ENCODE assay signal across 29 cellular contexts in the genomic region with DNA sequence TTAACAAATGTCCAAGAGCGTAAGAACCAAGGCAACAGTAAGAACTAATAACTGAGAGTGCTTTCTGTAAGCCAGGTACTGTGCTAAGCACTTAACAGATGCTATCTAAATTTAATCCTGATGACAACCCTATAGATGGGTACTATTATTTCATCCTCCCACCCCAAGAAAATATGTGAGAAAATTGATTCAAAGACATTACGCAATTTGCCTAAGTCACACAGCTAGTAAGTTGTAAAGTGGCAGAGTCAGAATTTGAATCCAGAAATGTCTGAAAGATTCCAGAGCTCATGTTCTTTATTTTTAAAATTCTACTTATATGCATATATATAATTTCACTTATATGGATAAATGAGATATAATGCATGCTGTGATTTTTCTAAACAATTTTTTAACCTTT.
"Had no signal": no experiment of that assay in that cellular context is flagged by ENCODE, and none has a peak within 500 bp of the region (broad histone marks: within the 10 kb centered on the region; RNA-seq: fewer than 3 reads in every experiment).

No MANE protein-coding gene starts in this region.

- H3K9me3 ChIP-seq: adrenal gland, body of pancreas, esophagus muscularis mucosa, gastrocnemius medialis, heart left ventricle had no signal

- H3K27ac ChIP-seq: adrenal gland, body of pancreas, esophagus muscularis mucosa, foreskin keratinocyte, gastrocnemius medialis, heart left ventricle had no signal

- H3K4me3 ChIP-seq: adrenal gland, body of pancreas, esophagus muscularis mucosa, gastrocnemius medialis, heart left ventricle had no signal

- H3K4me1 ChIP-seq: adrenal gland, body of pancreas, esophagus muscularis mucosa, foreskin keratinocyte, gastrocnemius medialis had no signal

- H3K27me3 ChIP-seq: adrenal gland, body of pancreas, esophagus muscularis mucosa, foreskin keratinocyte, gastrocnemius medialis, heart left ventricle had no signal

- H3K36me3 ChIP-seq: adrenal gland, esophagus muscularis mucosa, gastrocnemius medialis, heart left ventricle had no signal

- DNase-seq: activated CD4-positive, alpha-beta memory T cell treated with anti-CD3 and anti-CD28 coated beads, Interleukin-2, amount 10 ng/mL, durations not matched to agents 7 days and 5 days; activated CD4-positive, alpha-beta T cell treated with anti-CD3 and anti-CD28 coated beads for 36 hours; activated CD4-positive, alpha-beta T cell treated with anti-CD3 and anti-CD28 coated beads, Interleukin-2, amount 10 ng/mL, durations not matched to agents 24 days and 14 days; activated CD4-positive, CD25-positive, alpha-beta regulatory T cell; activated CD4-positive, CD25-positive, alpha-beta regulatory T cell treated with anti-CD3 and anti-CD28 coated beads, Interleukin-2, amount 50 U/mL, for 72 hours; activated CD8-positive, alpha-beta memory T cell treated with anti-CD3 and anti-CD28 coated beads, Interleukin-2, amount 50 U/mL, for 48 hours; activated effector memory CD4-positive, alpha-beta T cell treated with Interleukin-2 at 50 U/mL for 16 hours; activated gamma-delta T cell treated with Interleukin-2 at 50 U/mL for 16 hours; activated naive CD4-positive, alpha-beta T cell treated with anti-CD3 and anti-CD28 coated beads, Interleukin-2, amount 50 U/mL, for 16 hours; activated naive CD4-positive, alpha-beta T cell treated with Interleukin-2 at 50 U/mL for 16 hours; activated T-cell treated with anti-CD3 and anti-CD28 coated beads for 4 hours; activated T-cell treated with anti-CD3 and anti-CD28 coated beads, Interleukin-2, amount 50 U/mL, for 24 hours; adrenal gland; amygdala; aorta; body of pancreas; cortex of kidney; dermis blood vessel endothelial cell; effector CD4-positive, alpha-beta T cell; effector memory CD8-positive, alpha-beta T cell; erythroblast; foreskin keratinocyte; gastrocnemius medialis; glutamatergic neuron; heart left ventricle; T-helper 2 cell had no signal

- ATAC-seq: activated CD4-positive, alpha-beta T cell treated with anti-CD3 and anti-CD28 coated beads for 36 hours; activated T-helper 17 cell treated with anti-CD3 and anti-CD28 coated beads, Interleukin-2, amount 50 U/mL, for 72 hours; body of pancreas; effector memory CD8-positive, alpha-beta T cell; foreskin keratinocyte; gastrocnemius medialis; heart left ventricle had no signal

- FAIRE-seq: colon had no signal
